19 cellular contexts compared by ENCODE assay signal in the genomic region with DNA sequence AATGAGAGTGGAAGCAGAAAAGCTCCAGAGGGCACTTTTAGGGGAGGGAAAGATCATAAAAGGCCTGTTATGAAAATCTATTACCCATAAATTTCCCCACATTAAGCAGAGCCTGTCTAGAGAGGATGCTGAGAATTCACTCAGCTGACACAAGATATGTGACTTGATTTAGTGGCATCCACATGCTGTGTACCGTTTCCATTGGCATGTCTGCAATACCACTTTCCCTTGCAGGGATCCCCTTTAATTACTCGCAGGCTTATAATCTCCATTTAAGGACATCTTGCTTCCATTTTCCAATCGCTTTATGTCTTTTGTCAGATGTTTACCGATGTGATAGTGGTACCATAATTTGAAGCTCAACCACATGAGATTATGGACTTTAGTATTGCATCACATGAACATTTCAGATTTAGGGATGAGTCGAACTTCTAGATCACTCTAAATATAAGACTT.
DNase-seq lines count a peak whose midpoint lies in the region; ATAC-seq, FAIRE-seq and TF ChIP-seq lines count a peak whose summit lies in the region.
"Had no signal": no experiment of that assay in that cellular context is flagged by ENCODE, and none has a peak within 500 bp of the region (broad histone marks: within the 10 kb centered on the region; RNA-seq: fewer than 3 reads in every experiment).

No MANE protein-coding gene starts in this region.

- H3K9me3 ChIP-seq in esophagus squamous epithelium (no peaks in the 10 kb centered on the region), smooth muscle cell (replicated peaks; ENCODE audit: low read depth) (no peaks in the 10 kb centered on the region)
- H3K9me3 ChIP-seq: MG63 had no signal

- H3K4me3 ChIP-seq in BJ (ENCODE audit: low read depth, low read length) (no peak overlapping the region), esophagus squamous epithelium (no peak overlapping the region), smooth muscle cell (no peak overlapping the region)
- H3K4me3 ChIP-seq: MG63 had no signal

- H3K79me2 ChIP-seq in smooth muscle cell (ENCODE audit: low read depth), result peaks cover 76% of the 10 kb centered on the region

- H3K27ac ChIP-seq in esophagus squamous epithelium, result peak overlapping the region in 3 of 4 donors; percentile 26 to 82 (median 78)
- H3K27ac ChIP-seq in smooth muscle cell (ENCODE audit: low read depth), result peak overlapping the region; percentile 89

- FAIRE-seq in frontal cortex (lab: Jason Lieb, UNC) (no peak), GM12891 (lab: Jason Lieb, UNC) (no peak)
- FAIRE-seq: A204.1, H1 had no signal

- peaks cover 83% of the 10 kb centered on the region for H4K20me1 ChIP-seq in smooth muscle cell (ENCODE audit: low read depth)

- H3K4me2 ChIP-seq in smooth muscle cell, result peak overlapping the region; percentile 34

- H3K4me1 ChIP-seq in esophagus squamous epithelium, result peaks cover 0 to 37% (median 18%) of the 10 kb centered on the region in 3 donors
- H3K4me1 ChIP-seq in smooth muscle cell (ENCODE audit: low read depth), result peaks cover 14% of the 10 kb centered on the region

- TF ChIP-seq POLR2A in esophagus squamous epithelium (IDR thresholded peaks at IDR 0.05) (no peak), GM12891 (IDR thresholded peaks at IDR 0.05; ENCODE audit: low read depth, low read length) (no peak)

- no peak overlapping the region for H3K9ac ChIP-seq in smooth muscle cell (ENCODE audit: low read depth)

- CTCF ChIA-PET in BJ (lab: Yijun Ruan, JAX), result interaction anchor here (0.6 to 1.9 kb wide), 4 partner anchors 9 to 348 kb away, joined by 3 to 5 read pairs (median 3); a partner anchor contains a TSS

- H2AFZ ChIP-seq in smooth muscle cell (ENCODE audit: low read depth), result no peak overlapping the region

- POLR2A ChIA-PET in BJ (lab: Charles Lee), result interaction anchor here (0.6 to 0.8 kb wide), 2 partner anchors 11 to 222 kb away, joined by 4 to 5 read pairs; no protein-coding TSS in a partner anchor

- no peak for ATAC-seq in GM21528 (IDR thresholded peaks at IDR 0.05; ENCODE audit: low FRiP score, unreplicated experiment)

- H3K36me3 ChIP-seq in BJ (ENCODE audit: control insufficient read depth, insufficient read depth, low read length), result peaks cover 6% of the 10 kb centered on the region
- H3K36me3 ChIP-seq in esophagus squamous epithelium, result peaks cover 0 to 7% (median 0%) of the 10 kb centered on the region in 3 donors
- H3K36me3 ChIP-seq in smooth muscle cell (ENCODE audit: low read depth), result no peaks in the 10 kb centered on the region
- H3K36me3 ChIP-seq: MG63 had no signal

- no peak for TF ChIP-seq CTCF in BJ (IDR thresholded peaks at IDR 0.05; ENCODE audit: insufficient read depth, low read depth, low read length)
- TF ChIP-seq CTCF in esophagus squamous epithelium (IDR thresholded peaks at IDR 0.05), result no peak
- no peak for TF ChIP-seq CTCF in smooth muscle cell (IDR thresholded peaks at IDR 0.05; ENCODE audit: borderline replicate concordance, insufficient read depth, poor library complexity, severe bottlenecking)

- peaks cover 63% of the 10 kb centered on the region for H3F3A ChIP-seq in smooth muscle cell (ENCODE audit: low read depth)

- 81 to 88% methylated on average over 5 of the region's 5 CpGs for WGBS in esophagus squamous epithelium, 2 donors
- 24% methylated on average over 5 of the region's 5 CpGs for WGBS in smooth muscle cell (ENCODE audit: low lambda C conversion rate)

- peak; percentile 34 for DNase-seq in BJ (ENCODE audit: low read depth)
- peak; percentile 5 for DNase-seq in SK-N-DZ (ENCODE audit: low spot score)
- no peak for DNase-seq in esophagus squamous epithelium (lab: John Stamatoyannopoulos, UW)
- DNase-seq in smooth muscle cell (lab: John Stamatoyannopoulos, UW; ENCODE audit: unreplicated experiment), result no peak
- no peak for DNase-seq in frontal cortex (ENCODE audit: low spot score in 2 of 2)
- DNase-seq in activated CD8-positive, alpha-beta memory T cell treated with anti-CD3 and anti-CD28 coated beads for 24 hours, result no peak
- DNase-seq in GM12891 (ENCODE audit: insufficient read length, low spot score), result no peak
- DNase-seq: CD4-positive, CD25-positive, alpha-beta regulatory T cell; DMS79; GF-D8; KG1; MG63; NCI-H1105; NCI-H1694 treated with DMSO at 0.1 percent for 48 hours; NCI-H69; NK-92 treated with Interleukin-12 subunit alpha and Interleukin-12 subunit beta, amount 100 ng/mL, for 24 hours had no signal

- intact Hi-C loops in esophagus squamous epithelium (cut with DNase I), result no loop called here

- H3K27me3 ChIP-seq in BJ (ENCODE audit: control insufficient read depth, insufficient read depth, low read length) (no peaks in the 10 kb centered on the region), esophagus squamous epithelium (no peaks in the 10 kb centered on the region), smooth muscle cell (ENCODE audit: low read depth) (no peaks in the 10 kb centered on the region)
- H3K27me3 ChIP-seq: MG63 had no signal

TF ChIP-seq in GM12891, 5 proteins besides CTCF, POLR2A, EP300 and RAD21:
- TF ChIP-seq SPI1 (IDR thresholded peaks at IDR 0.05; ENCODE audit: low read depth, low read length), result no peak
- TF ChIP-seq PAX5 (IDR thresholded peaks at IDR 0.05; ENCODE audit: insufficient read depth, low read length, severe bottlenecking), result no peak
- no peak for TF ChIP-seq TAF1 (IDR thresholded peaks at IDR 0.05; ENCODE audit: low read depth, low read length)
- no peak for TF ChIP-seq POU2F2 (IDR thresholded peaks at IDR 0.05; ENCODE audit: low read depth, low read length)
- no peak for TF ChIP-seq POLR2AphosphoS5 (IDR thresholded peaks at IDR 0.05; ENCODE audit: low read depth, low read length)

Comparison
In these comparisons a context has a peak if more than half of its experiments do, and no peak if none do; other contexts are left out.
1. DNase-seq: peak in BJ (single experiment) and SK-N-DZ (single experiment); none in esophagus squamous epithelium (single experiment), smooth muscle cell (single experiment), frontal cortex (0 of 2), activated CD8-positive, alpha-beta memory T cell treated with anti-CD3 and anti-CD28 coated beads for 24 hours (single experiment) and GM12891 (single experiment).